1 cellular context compared by ENCODE assay signal in genomic region chr17:36486204-36487194, GRCh38.
TF ChIP-seq lines count a peak whose summit lies in the region.

Gene ZNHIT3 (plus strand): TSS chr17:36486681. CDS start chr17:36486700, 19 bp downstream.

TF ChIP-seq in GM12878, 131 proteins besides CTCF, POLR2A, EP300 and RAD21 (continued from another document and continues in another):
- TF ChIP-seq ZNF592 (IDR thresholded peaks at IDR 0.05) (no peak), POLR2AphosphoS2 (IDR thresholded peaks at IDR 0.05; ENCODE audit: low read depth, low read length) (peak; percentile 98), MTA2 (IDR thresholded peaks at IDR 0.05; ENCODE audit: low read depth) (no peak), ZBED1 (IDR thresholded peaks at IDR 0.05; ENCODE audit: borderline replicate concordance) (no peak), ZNF217 (IDR thresholded peaks at IDR 0.05) (no peak), ATF3 (IDR thresholded peaks at IDR 0.05; ENCODE audit: borderline replicate concordance, extremely low read depth, low read depth, low read length) (no peak), USF1 (IDR thresholded peaks at IDR 0.05; ENCODE audit: borderline replicate concordance, extremely low read length, insufficient read depth, low read depth, low read length) (no peak), TAF1 (IDR thresholded peaks at IDR 0.05; ENCODE audit: borderline replicate concordance, low read depth, low read length) (peak; percentile 84), SP1 (IDR thresholded peaks at IDR 0.05; ENCODE audit: low read depth, low read length) (peak; percentile 93), PML (IDR thresholded peaks at IDR 0.05; ENCODE audit: low read length) (no peak; the same call in 1 of the 2 replicates), CUX1 (IDR thresholded peaks at IDR 0.05; ENCODE audit: insufficient replicate concordance, low read depth, low read length) (peak; percentile 99), IKZF1 (conservative IDR thresholded peaks at IDR 0.05) (peak; percentile 86), FOS (IDR thresholded peaks at IDR 0.05; ENCODE audit: borderline replicate concordance, extremely low read depth, insufficient read length) (no peak), IRF4 (IDR thresholded peaks at IDR 0.05; ENCODE audit: low read depth, low read length) (peak; percentile 75), SUZ12 (IDR thresholded peaks at IDR 0.05; ENCODE audit: unreplicated experiment) (no peak), PBX3 (IDR thresholded peaks at IDR 0.05; ENCODE audit: insufficient replicate concordance, low read depth, low read length) (no peak), GABPA (IDR thresholded peaks at IDR 0.05; ENCODE audit: low read depth) (no peak), RUNX3 (IDR thresholded peaks at IDR 0.05; ENCODE audit: low read length) (peak; percentile 28; the same call in 1 of the 2 replicates), HDAC6 (IDR thresholded peaks at IDR 0.05; ENCODE audit: unreplicated experiment) (no peak), SKIL (IDR thresholded peaks at IDR 0.05; ENCODE audit: low read depth, poor library complexity, severe bottlenecking) (no peak), SMAD1 (IDR thresholded peaks at IDR 0.05; ENCODE audit: low read depth, partially characterized antibody) (peak; percentile 71), TCF3 (IDR thresholded peaks at IDR 0.05; ENCODE audit: borderline replicate concordance, insufficient read depth, low read depth, low read length) (no peak), SMC3 (IDR thresholded peaks at IDR 0.05; ENCODE audit: borderline replicate concordance, low read length) (no peak), JUND (IDR thresholded peaks at IDR 0.05; ENCODE audit: low read depth, low read length) (0 out of 2 replicates have a peak, but pooled peaks have one; percentile 13), PAX5 (IDR thresholded peaks at IDR 0.05; ENCODE audit: borderline replicate concordance, low read depth, low read length) (no peak)
- TF ChIP-seq, protein P1, sequence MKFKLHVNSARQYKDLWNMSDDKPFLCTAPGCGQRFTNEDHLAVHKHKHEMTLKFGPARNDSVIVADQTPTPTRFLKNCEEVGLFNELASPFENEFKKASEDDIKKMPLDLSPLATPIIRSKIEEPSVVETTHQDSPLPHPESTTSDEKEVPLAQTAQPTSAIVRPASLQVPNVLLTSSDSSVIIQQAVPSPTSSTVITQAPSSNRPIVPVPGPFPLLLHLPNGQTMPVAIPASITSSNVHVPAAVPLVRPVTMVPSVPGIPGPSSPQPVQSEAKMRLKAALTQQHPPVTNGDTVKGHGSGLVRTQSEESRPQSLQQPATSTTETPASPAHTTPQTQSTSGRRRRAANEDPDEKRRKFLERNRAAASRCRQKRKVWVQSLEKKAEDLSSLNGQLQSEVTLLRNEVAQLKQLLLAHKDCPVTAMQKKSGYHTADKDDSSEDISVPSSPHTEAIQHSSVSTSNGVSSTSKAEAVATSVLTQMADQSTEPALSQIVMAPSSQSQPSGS (IDR thresholded peaks at IDR 0.05; ENCODE audit: low read length): no peak
- TF ChIP-seq, protein P2, sequence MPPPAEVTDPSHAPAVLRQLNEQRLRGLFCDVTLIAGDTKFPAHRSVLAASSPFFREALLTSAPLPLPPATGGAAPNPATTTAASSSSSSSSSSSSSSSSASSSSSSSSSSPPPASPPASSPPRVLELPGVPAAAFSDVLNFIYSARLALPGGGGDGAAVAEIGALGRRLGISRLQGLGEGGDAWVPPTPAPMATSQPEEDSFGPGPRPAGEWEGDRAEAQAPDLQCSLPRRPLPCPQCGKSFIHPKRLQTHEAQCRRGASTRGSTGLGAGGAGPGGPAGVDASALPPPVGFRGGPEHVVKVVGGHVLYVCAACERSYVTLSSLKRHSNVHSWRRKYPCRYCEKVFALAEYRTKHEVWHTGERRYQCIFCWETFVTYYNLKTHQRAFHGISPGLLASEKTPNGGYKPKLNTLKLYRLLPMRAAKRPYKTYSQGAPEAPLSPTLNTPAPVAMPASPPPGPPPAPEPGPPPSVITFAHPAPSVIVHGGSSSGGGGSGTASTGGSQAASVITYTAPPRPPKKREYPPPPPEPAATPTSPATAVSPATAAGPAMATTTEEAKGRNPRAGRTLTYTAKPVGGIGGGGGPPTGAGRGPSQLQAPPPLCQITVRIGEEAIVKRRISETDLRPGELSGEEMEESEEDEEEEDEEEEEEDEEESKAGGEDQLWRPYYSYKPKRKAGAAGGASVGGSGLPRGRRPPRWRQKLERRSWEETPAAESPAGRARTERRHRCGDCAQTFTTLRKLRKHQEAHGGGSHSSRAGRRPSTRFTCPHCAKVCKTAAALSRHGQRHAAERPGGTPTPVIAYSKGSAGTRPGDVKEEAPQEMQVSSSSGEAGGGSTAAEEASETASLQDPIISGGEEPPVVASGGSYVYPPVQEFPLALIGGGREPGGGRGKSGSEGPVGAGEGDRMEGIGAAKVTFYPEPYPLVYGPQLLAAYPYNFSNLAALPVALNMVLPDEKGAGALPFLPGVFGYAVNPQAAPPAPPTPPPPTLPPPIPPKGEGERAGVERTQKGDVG (CRISPR knock-in tag; IDR thresholded peaks at IDR 0.05): no peak
- TF ChIP-seq, protein P3, sequence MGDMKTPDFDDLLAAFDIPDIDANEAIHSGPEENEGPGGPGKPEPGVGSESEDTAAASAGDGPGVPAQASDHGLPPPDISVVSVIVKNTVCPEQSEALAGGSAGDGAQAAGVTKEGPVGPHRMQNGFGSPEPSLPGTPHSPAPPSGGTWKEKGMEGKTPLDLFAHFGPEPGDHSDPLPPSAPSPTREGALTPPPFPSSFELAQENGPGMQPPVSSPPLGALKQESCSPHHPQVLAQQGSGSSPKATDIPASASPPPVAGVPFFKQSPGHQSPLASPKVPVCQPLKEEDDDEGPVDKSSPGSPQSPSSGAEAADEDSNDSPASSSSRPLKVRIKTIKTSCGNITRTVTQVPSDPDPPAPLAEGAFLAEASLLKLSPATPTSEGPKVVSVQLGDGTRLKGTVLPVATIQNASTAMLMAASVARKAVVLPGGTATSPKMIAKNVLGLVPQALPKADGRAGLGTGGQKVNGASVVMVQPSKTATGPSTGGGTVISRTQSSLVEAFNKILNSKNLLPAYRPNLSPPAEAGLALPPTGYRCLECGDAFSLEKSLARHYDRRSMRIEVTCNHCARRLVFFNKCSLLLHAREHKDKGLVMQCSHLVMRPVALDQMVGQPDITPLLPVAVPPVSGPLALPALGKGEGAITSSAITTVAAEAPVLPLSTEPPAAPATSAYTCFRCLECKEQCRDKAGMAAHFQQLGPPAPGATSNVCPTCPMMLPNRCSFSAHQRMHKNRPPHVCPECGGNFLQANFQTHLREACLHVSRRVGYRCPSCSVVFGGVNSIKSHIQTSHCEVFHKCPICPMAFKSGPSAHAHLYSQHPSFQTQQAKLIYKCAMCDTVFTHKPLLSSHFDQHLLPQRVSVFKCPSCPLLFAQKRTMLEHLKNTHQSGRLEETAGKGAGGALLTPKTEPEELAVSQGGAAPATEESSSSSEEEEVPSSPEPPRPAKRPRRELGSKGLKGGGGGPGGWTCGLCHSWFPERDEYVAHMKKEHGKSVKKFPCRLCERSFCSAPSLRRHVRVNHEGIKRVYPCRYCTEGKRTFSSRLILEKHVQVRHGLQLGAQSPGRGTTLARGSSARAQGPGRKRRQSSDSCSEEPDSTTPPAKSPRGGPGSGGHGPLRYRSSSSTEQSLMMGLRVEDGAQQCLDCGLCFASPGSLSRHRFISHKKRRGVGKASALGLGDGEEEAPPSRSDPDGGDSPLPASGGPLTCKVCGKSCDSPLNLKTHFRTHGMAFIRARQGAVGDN (IDR thresholded peaks at IDR 0.05): peak; percentile 68; the same call in 1 of the 2 replicates
